7 cellular contexts compared by ENCODE assay signal in genomic region chr5:74576941-74577456, GRCh38.
DNase-seq lines count a peak whose midpoint lies in the region; ATAC-seq, FAIRE-seq and TF ChIP-seq lines count a peak whose summit lies in the region.

No MANE protein-coding gene starts in this region.

- DNase-seq in GM12892 (ENCODE audit: insufficient read length) (peak; percentile 37), NCI-H748 treated with DMSO at 0.1 percent for 48 hours (lab: John Stamatoyannopoulos, UW) (peak; percentile 68), pulmonary artery endothelial cell (ENCODE audit: low read depth, low spot score) (peak; percentile 39), activated gamma-delta T cell (lab: John Stamatoyannopoulos, UW) (no peak), NCI-H446 (lab: John Stamatoyannopoulos, UW) (no peak)

- H3K27ac ChIP-seq in esophagus (ENCODE audit: low read depth in 2 of 2, low read length in 1 of 2) = peak overlapping the region; percentile 6 to 61

- H3K36me3 ChIP-seq in esophagus (ENCODE audit: control insufficient read depth in 2 of 2, insufficient read depth in 2 of 2, low read length in 1 of 2) = no peaks in the 10 kb centered on the region

- H3K4me3 ChIP-seq in esophagus (ENCODE audit: low read depth in 1 of 2, low read length in 2 of 2) = no peak overlapping the region

- H3K9me3 ChIP-seq in esophagus (ENCODE audit: control insufficient read depth in 2 of 2, insufficient read depth in 1 of 2, low read depth in 1 of 2, low read length in 1 of 2) = no peaks in the 10 kb centered on the region

- ATAC-seq in GM21737 (IDR thresholded peaks at IDR 0.05; ENCODE audit: unreplicated experiment) = peak; percentile 76

- 41 to 49% methylated on average over 6 of the region's 6 CpGs for WGBS in esophagus, 2 donors

- FAIRE-seq in GM12892 (lab: Jason Lieb, UNC) = peak; percentile 89

- no peaks in the 10 kb centered on the region for H3K27me3 ChIP-seq in esophagus (ENCODE audit: control insufficient read depth in 1 of 2, insufficient read depth in 2 of 2, low read length in 2 of 2)

- TF ChIP-seq POLR2A in GM12892 (IDR thresholded peaks at IDR 0.05; ENCODE audit: low read depth, low read length) = no peak

- peaks cover 3 to 5% of the 10 kb centered on the region in 2 donors for H3K4me1 ChIP-seq in esophagus (ENCODE audit: control insufficient read depth in 2 of 2, insufficient read depth in 2 of 2, low read length in 1 of 2)

Comparison
In these comparisons a context has a peak if more than half of its experiments do, and no peak if none do; other contexts are left out.
1. DNase-seq: peak in GM12892 (single experiment), NCI-H748 treated with DMSO at 0.1 percent for 48 hours (single experiment) and pulmonary artery endothelial cell (single experiment); none in activated gamma-delta T cell (single experiment) and NCI-H446 (0 of 2).